Comparison of ENCODE assay signal across 8 cellular contexts in genomic region chr15:59104912-59105732, GRCh38. TPM values are rescaled to one million over a fixed set of nuclear protein-coding genes. Genes with fewer than 3 reads are reported as not detected.
DNase-seq lines count a peak whose midpoint lies in the region; ATAC-seq, FAIRE-seq and TF ChIP-seq lines count a peak whose summit lies in the region.

CCNB2 (plus strand) TSS chr15:59105146; CDS start chr15:59105269, 123 bp downstream.

- no peak for TF ChIP-seq EP300 in transverse colon (IDR thresholded peaks at IDR 0.05; ENCODE audit: low read depth)

- no peaks in the 10 kb centered on the region for H3K9me3 ChIP-seq in parathyroid adenoma (ENCODE audit: control insufficient read depth, low read length)
- H3K9me3 ChIP-seq in transverse colon = no peaks in the 10 kb centered on the region

- H3K27ac ChIP-seq in parathyroid adenoma (no peak within 1 kb of the TSS), transverse colon (peak within 1 kb of the TSS; percentile 36 to 75 (median 65))

- no peaks in the 10 kb centered on the region for H3K4me1 ChIP-seq in parathyroid adenoma
- H3K4me1 ChIP-seq in transverse colon = peaks cover 0 to 20% (median 0%) of the 10 kb centered on the region in 4 donors

- H3K36me3 Mint-ChIP-seq in activated naive CD8-positive, alpha-beta T cell treated with anti-CD3 and anti-CD28 coated beads, Interleukin-2, amount 10 ng/mL, durations not matched to agents 7 days and 5 days = peaks cover 28% of the 10 kb centered on the region

- in situ Hi-C loops in transverse colon (cut with MboI; ENCODE audit: low pct_ligation_motif_present in 1 of 4, low pct_unique_long_range_greater_than_20kb in 1 of 4, low sequenced_read_pairs in 3 of 4) = loop anchor here in 1 of 4 donors (10.0 kb wide), 1 partner anchor 120 kb away; the partner anchor contains the start of gene RNF111

- 0 to 2% methylated on average over 7 to 57 of the region's 57 CpGs for WGBS in transverse colon (ENCODE audit: low coverage in 1 of 2), 2 donors

- H3K9me3 Mint-ChIP-seq in activated naive CD8-positive, alpha-beta T cell treated with anti-CD3 and anti-CD28 coated beads, Interleukin-2, amount 10 ng/mL, durations not matched to agents 7 days and 5 days = no peaks in the 10 kb centered on the region

- no peak within 1 kb of the TSS for H3K9ac ChIP-seq in parathyroid adenoma

- peak within 1 kb of the TSS; percentile 77 for H2AFZ ChIP-seq in parathyroid adenoma

- H3K36me3 ChIP-seq in parathyroid adenoma (ENCODE audit: control insufficient read depth, insufficient read depth, low read length) (no peaks in the 10 kb centered on the region), transverse colon (no peaks in the 10 kb centered on the region)

- H3K4me3 ChIP-seq in parathyroid adenoma (ENCODE audit: low read depth, low read length) = peak within 1 kb of the TSS; percentile 68
- peak within 1 kb of the TSS; percentile 48 to 74 (median 64) for H3K4me3 ChIP-seq in transverse colon

- peak within 1 kb of the TSS; percentile 90 for H3K4me2 ChIP-seq in parathyroid adenoma (ENCODE audit: low read length)

- H3K27ac Mint-ChIP-seq in activated naive CD8-positive, alpha-beta T cell treated with anti-CD3 and anti-CD28 coated beads, Interleukin-2, amount 10 ng/mL, durations not matched to agents 7 days and 5 days = peak within 1 kb of the TSS; percentile 99

- ATAC-seq in HG02798 (IDR thresholded peaks at IDR 0.05; ENCODE audit: poor library complexity, unreplicated experiment) (peak; percentile 99), Right ventricle myocardium superior (ENCODE audit: poor library complexity) (peak; percentile 100)
- ATAC-seq in activated naive CD8-positive, alpha-beta T cell treated with anti-CD3 and anti-CD28 coated beads, Interleukin-2, amount 10 ng/mL, durations not matched to agents 7 days and 5 days (ENCODE audit: low read depth) = peak; percentile 99

- POLR2A ChIA-PET in activated naive CD8-positive, alpha-beta T cell treated with anti-CD3 and anti-CD28 coated beads, Interleukin-2, amount 10 ng/mL, durations not matched to agents 7 days and 5 days (lab: Charles Lee) = interaction anchor here (1.0 kb wide), 1 partner anchor 15 kb away, joined by 3 read pairs; no protein-coding TSS in a partner anchor

- peak; percentile 97 for FAIRE-seq in GM12891 (lab: Jason Lieb, UNC)

- TF ChIP-seq POLR2A in GM12891 (IDR thresholded peaks at IDR 0.05; ENCODE audit: low read depth, low read length) (peak; percentile 89), transverse colon (IDR thresholded peaks at IDR 0.05) (no peak)

- no peaks in the 10 kb centered on the region for H3K27me3 ChIP-seq in parathyroid adenoma (ENCODE audit: control insufficient read depth, insufficient read depth, low read length)
- no peaks in the 10 kb centered on the region for H3K27me3 ChIP-seq in transverse colon

- peak within 1 kb of the TSS; percentile 88 for H3K4me3 Mint-ChIP-seq in activated naive CD8-positive, alpha-beta T cell treated with anti-CD3 and anti-CD28 coated beads, Interleukin-2, amount 10 ng/mL, durations not matched to agents 7 days and 5 days

- intact Hi-C loops in Right ventricle myocardium superior (cut with DNase I) (no loop called here), transverse colon (cut with DNase I; ENCODE audit: low total_unique reads) (no loop called here)

- H3K27me3 Mint-ChIP-seq in activated naive CD8-positive, alpha-beta T cell treated with anti-CD3 and anti-CD28 coated beads, Interleukin-2, amount 10 ng/mL, durations not matched to agents 7 days and 5 days = no peaks in the 10 kb centered on the region

- H3K4me1 Mint-ChIP-seq in activated naive CD8-positive, alpha-beta T cell treated with anti-CD3 and anti-CD28 coated beads, Interleukin-2, amount 10 ng/mL, durations not matched to agents 7 days and 5 days = peaks cover 38% of the 10 kb centered on the region

- DNase-seq in GM12891 (ENCODE audit: insufficient read length, low spot score) (peak; percentile 85), NCI-H1417 treated with DMSO at 0.1 percent for 48 hours (lab: John Stamatoyannopoulos, UW) (peak; percentile 80), SW 1271 (lab: John Stamatoyannopoulos, UW) (peak; percentile 89 to 96), Right ventricle myocardium superior (peak; percentile 91), transverse colon (peak; percentile 86)
- peak; percentile 85 for DNase-seq in activated naive CD8-positive, alpha-beta T cell treated with anti-CD3 and anti-CD28 coated beads, Interleukin-2, amount 10 ng/mL, durations not matched to agents 7 days and 5 days

- no peaks in the 10 kb centered on the region for H3K79me2 ChIP-seq in parathyroid adenoma

- TF ChIP-seq CTCF in parathyroid adenoma (IDR thresholded peaks at IDR 0.05) (no peak), transverse colon (IDR thresholded peaks at IDR 0.05) (no peak)

TF ChIP-seq in GM12891, 5 proteins besides CTCF, POLR2A, EP300 and RAD21:
- no peak for TF ChIP-seq SPI1 (IDR thresholded peaks at IDR 0.05; ENCODE audit: low read depth, low read length)
- peak; percentile 91 for TF ChIP-seq POLR2AphosphoS5 (IDR thresholded peaks at IDR 0.05; ENCODE audit: low read depth, low read length)
- peak; percentile 28; the same call in 1 of the 2 replicates for TF ChIP-seq POU2F2 (IDR thresholded peaks at IDR 0.05; ENCODE audit: low read depth, low read length)
- TF ChIP-seq TAF1 (IDR thresholded peaks at IDR 0.05; ENCODE audit: low read depth, low read length) = 0 out of 2 replicates have a peak, but pooled peaks have one; percentile 38

RNA-seq across cellular contexts. Expression of gene CCNB2, which starts in this region (rescaled TPM):
- 56.7 TPM for polyA plus RNA-seq in GM12891 (2012; ENCODE audit: low read depth, missing spikeins)
- 10 to 100 TPM; 72.1 to 75.9 TPM for total RNA-seq in activated naive CD8-positive, alpha-beta T cell treated with anti-CD3 and anti-CD28 coated beads, Interleukin-2, amount 10 ng/mL, durations not matched to agents 7 days and 5 days
- total RNA-seq in Right ventricle myocardium superior (0.86 TPM), transverse colon (100 to 1,000 TPM in 1 of 4 donors, 1 to 10 TPM in 3; 1.9 to 132 (median 6.4) TPM)

Comparison
In these comparisons a context has a peak if more than half of its experiments do, and no peak if none do; other contexts are left out.
1. Peak in DNase-seq and ATAC-seq in Right ventricle myocardium superior; RNA of the gene not detected or under 1 TPM.